In the genomic region with DNA sequence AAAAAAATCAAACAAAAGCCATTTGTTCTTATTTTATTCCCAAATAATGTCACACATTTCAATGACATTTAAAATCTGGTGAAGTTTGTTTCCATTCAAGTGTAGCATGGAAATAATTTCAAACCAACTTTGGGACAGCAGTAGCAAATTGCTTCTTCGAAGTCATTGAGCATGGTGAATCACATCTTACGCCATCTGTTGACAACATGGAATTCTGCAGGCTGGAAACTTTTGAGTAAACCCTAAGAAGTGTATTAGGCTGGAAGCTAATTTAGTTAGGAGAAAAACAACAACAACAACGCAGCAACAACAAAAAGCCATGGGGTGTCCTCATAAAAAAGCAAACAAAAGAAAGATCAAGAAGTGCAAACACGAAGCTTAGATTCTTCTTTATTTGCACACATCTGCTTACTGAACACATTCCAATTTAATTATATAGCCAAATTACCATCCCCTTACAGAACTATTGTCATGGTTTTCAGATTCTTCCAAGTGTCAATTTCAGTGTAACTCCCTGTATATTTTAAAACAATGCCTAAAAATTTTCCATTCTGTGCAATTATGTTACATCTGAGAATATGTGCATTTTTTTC, we compare ENCODE assay signal across 8 cellular contexts.
DNase-seq lines count a peak whose midpoint lies in the region; ATAC-seq and TF ChIP-seq lines count a peak whose summit lies in the region.

No MANE protein-coding gene starts in this region.

- TF ChIP-seq CTCF in choroid plexus epithelial cell (conservative IDR thresholded peaks at IDR 0.05; ENCODE audit: low read depth, low read length): peak; percentile 54

- DNase-seq in A172 (ENCODE audit: low spot score) (peak; percentile 3), NCI-H2171 treated with DMSO at 0.1 percent for 48 hours (lab: John Stamatoyannopoulos, UW) (peak; percentile 72), choroid plexus epithelial cell (ENCODE audit: low read depth) (peak; percentile 31), retina (peak; percentile 23), T1000 (lab: John Stamatoyannopoulos, UW) (no peak)
- DNase-seq in activated T-cell treated with anti-CD3 and anti-CD28 coated beads, Interleukin-2, amount 50 U/mL, for 48 hours: no peak

- no peak overlapping the region for H3K4me3 ChIP-seq in choroid plexus epithelial cell (ENCODE audit: low read depth, low read length)

- ATAC-seq in GM18858 (IDR thresholded peaks at IDR 0.05; ENCODE audit: unreplicated experiment) (peak; percentile 46), HG02763 (IDR thresholded peaks at IDR 0.05; ENCODE audit: unreplicated experiment) (no peak)

Comparison
In these comparisons a context has a peak if more than half of its experiments do, and no peak if none do; other contexts are left out.
1. DNase-seq: peak in A172 (single experiment), NCI-H2171 treated with DMSO at 0.1 percent for 48 hours (single experiment), choroid plexus epithelial cell (single experiment) and retina (single experiment); none in activated T-cell treated with anti-CD3 and anti-CD28 coated beads, Interleukin-2, amount 50 U/mL, for 48 hours (0 of 2) and T1000 (single experiment).